27 cellular contexts compared by ENCODE assay signal in genomic region chr3:69452295-69452694, GRCh38.
"Had no signal": no experiment of that assay in that cellular context is flagged by ENCODE, and none has a peak within 500 bp of the region (broad histone marks: within the 10 kb centered on the region; RNA-seq: fewer than 3 reads in every experiment).

No MANE protein-coding gene starts in this region.

- H3K27ac ChIP-seq: lower lobe of right lung, neural progenitor cell, neutrophil, right lobe of liver, stomach, testis, thyroid gland, transverse colon, upper lobe of left lung, vagina had no signal

- DNase-seq: hippocampal formation; kidney glomerular epithelial cell; left cardiac atrium; lower lobe of right lung; mammary epithelial cell; mesenchymal stem cell; naive thymus-derived CD8-positive, alpha-beta T cell; nephron progenitor cell; occipital lobe; right lobe of liver; stimulated activated CD4-positive, alpha-beta T cell treated with anti-CD3 and anti-CD28 coated beads, Interleukin-12 subunit alpha, Interleukin-12 subunit beta, amount 100 ng/mL, for 4 hours; stimulated activated CD4-positive, alpha-beta T cell treated with anti-CD3 and anti-CD28 coated beads, Interleukin-15, amount 100 ng/mL, for 24 hours; stimulated activated CD4-positive, alpha-beta T cell treated with anti-CD3 and anti-CD28 coated beads, Interleukin-2, amount 100 ng/mL, for 24 hours; stimulated activated CD4-positive, alpha-beta T cell treated with anti-CD3 and anti-CD28 coated beads, Interleukin-4, amount 100 ng/mL, for 1 hour; stimulated activated naive B cell treated with anti-CD40 and anti-IgM and Interleukin-4, amounts not matched to agents 10 μg/mL and 1 μg/mL and 100 μg/mL, for 72 hours; stimulated activated naive CD8-positive, alpha-beta T cell treated with anti-CD3 and anti-CD28 coated beads, Interleukin-15, Interleukin-2, amounts not matched to agents 100 U/mL and 50 U/mL, for 24 hours; stomach; testis; thyroid gland; transverse colon; upper lobe of left lung had no signal

- H3K4me3 Mint-ChIP-seq: naive thymus-derived CD8-positive, alpha-beta T cell; nephron progenitor cell; neural progenitor cell; stimulated activated naive B cell treated with anti-CD40 and anti-IgM and Interleukin-4, amounts not matched to agents 10 μg/mL and 1 μg/mL and 100 μg/mL, for 72 hours had no signal

- H3K4me3 ChIP-seq: lower lobe of right lung, neural progenitor cell, right atrium auricular region, right lobe of liver, stomach, testis, thyroid gland, transverse colon, upper lobe of left lung, vagina had no signal

- H3K4me1 Mint-ChIP-seq: naive thymus-derived CD8-positive, alpha-beta T cell; neural progenitor cell; stimulated activated naive B cell treated with anti-CD40 and anti-IgM and Interleukin-4, amounts not matched to agents 10 μg/mL and 1 μg/mL and 100 μg/mL, for 72 hours had no signal

- H3K27me3 Mint-ChIP-seq: progenitor cell of endocrine pancreas; stimulated activated naive B cell treated with anti-CD40 and anti-IgM and Interleukin-4, amounts not matched to agents 10 μg/mL and 1 μg/mL and 100 μg/mL, for 72 hours had no signal

- H3K36me3 Mint-ChIP-seq: naive thymus-derived CD8-positive, alpha-beta T cell; neural progenitor cell; stimulated activated naive B cell treated with anti-CD40 and anti-IgM and Interleukin-4, amounts not matched to agents 10 μg/mL and 1 μg/mL and 100 μg/mL, for 72 hours had no signal

- ATAC-seq: left lobe of liver; lower lobe of right lung; naive thymus-derived CD8-positive, alpha-beta T cell; right lobe of liver; stimulated activated naive B cell treated with anti-CD40 and anti-IgM and Interleukin-4, amounts not matched to agents 10 μg/mL and 1 μg/mL and 100 μg/mL, for 72 hours; stimulated activated naive CD8-positive, alpha-beta T cell treated with anti-CD3 and anti-CD28 coated beads, Interleukin-15, Interleukin-2, amounts not matched to agents 100 U/mL and 50 U/mL, for 24 hours had no signal

- H3K27ac Mint-ChIP-seq: naive thymus-derived CD8-positive, alpha-beta T cell; nephron progenitor cell; neural progenitor cell; progenitor cell of endocrine pancreas; stimulated activated naive B cell treated with anti-CD40 and anti-IgM and Interleukin-4, amounts not matched to agents 10 μg/mL and 1 μg/mL and 100 μg/mL, for 72 hours had no signal

- H3K27me3 ChIP-seq: neural progenitor cell, neutrophil, right atrium auricular region, right lobe of liver, stomach, testis, thyroid gland, transverse colon, upper lobe of left lung, vagina had no signal

- H3K9me3 ChIP-seq: lower lobe of right lung, neutrophil, right atrium auricular region, right lobe of liver, stomach, testis, thyroid gland, transverse colon, upper lobe of left lung, vagina had no signal

- H3K36me3 ChIP-seq: lower lobe of right lung, neural progenitor cell, neutrophil, right atrium auricular region, right lobe of liver, stomach, thyroid gland, transverse colon, upper lobe of left lung, vagina had no signal

- H3K4me1 ChIP-seq: lower lobe of right lung, neural progenitor cell, right lobe of liver, stomach, testis, transverse colon, upper lobe of left lung, vagina had no signal

- H3K9me3 Mint-ChIP-seq: nephron progenitor cell; neural progenitor cell; stimulated activated naive B cell treated with anti-CD40 and anti-IgM and Interleukin-4, amounts not matched to agents 10 μg/mL and 1 μg/mL and 100 μg/mL, for 72 hours had no signal
